ENCODE assay signal across 10 cellular contexts in the genomic region with DNA sequence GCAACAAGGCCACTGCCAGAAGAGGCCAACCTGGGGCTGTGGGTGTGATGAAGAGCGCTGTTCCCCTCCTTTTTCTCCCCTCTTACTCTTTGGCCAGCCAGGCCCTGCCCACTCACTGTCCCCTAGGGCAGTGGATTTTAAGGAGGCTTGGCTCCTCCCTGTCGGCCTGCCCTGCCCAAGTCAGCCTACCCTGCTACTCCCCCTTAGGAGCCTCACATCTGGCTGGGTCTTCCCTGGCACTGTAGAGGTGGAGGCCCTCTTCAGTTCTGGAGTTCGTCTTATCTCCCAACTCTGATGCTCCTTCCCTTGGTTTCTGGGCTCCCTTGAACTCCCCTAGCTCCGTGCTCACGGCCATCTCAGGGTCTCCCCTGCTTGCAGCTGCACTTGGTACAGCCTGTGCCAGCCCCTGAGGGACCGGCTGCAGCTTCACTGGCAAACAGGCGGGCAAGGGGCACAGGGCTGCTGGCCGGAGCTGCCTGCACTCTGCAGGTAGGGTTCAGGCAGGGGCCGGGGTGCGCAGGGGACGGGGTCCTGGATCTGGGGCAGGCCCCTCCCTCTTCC. TPM values are rescaled to one million over a fixed set of nuclear protein-coding genes. Genes with fewer than 3 reads are reported as not detected.
DNase-seq lines count a peak whose midpoint lies in the region; ATAC-seq and TF ChIP-seq lines count a peak whose summit lies in the region.
"Had no signal": no experiment of that assay in that cellular context is flagged by ENCODE, and none has a peak within 500 bp of the region (broad histone marks: within the 10 kb centered on the region; RNA-seq: fewer than 3 reads in every experiment).

No MANE protein-coding gene starts in this region.

- no peak for DNase-seq in CD4-positive, CD25-positive, alpha-beta regulatory T cell
- DNase-seq in dedifferentiated amniotic fluid mesenchymal stem cell (ENCODE audit: extremely low spot score) (peak; percentile 15), neuronal stem cell (ENCODE audit: low spot score) (no peak), DMS 273 treated with DMSO at 0.1 percent for 48 hours (lab: John Stamatoyannopoulos, UW) (no peak), NCI-H82 treated with DMSO at 0.1 percent for 48 hours (lab: John Stamatoyannopoulos, UW; ENCODE audit: unreplicated experiment) (no peak)
- DNase-seq: activated CD4-positive, alpha-beta T cell treated with anti-CD3 and anti-CD28 coated beads, Interleukin-2, amount 50 U/mL, for 1 hour; NCI-H524 treated with DMSO at 0.1 percent for 48 hours had no signal

- no peak overlapping the region for H3K4ac ChIP-seq in neuronal stem cell (ENCODE audit: low read length)

- no peak overlapping the region for H2AFZ ChIP-seq in neuronal stem cell (ENCODE audit: low read length)

- H4K91ac ChIP-seq in neuronal stem cell (ENCODE audit: low read depth, low read length, poor library complexity) = no peak overlapping the region

- CTCF ChIA-PET in HEK293 (lab: Yijun Ruan, JAX) = interaction anchor here (1.3 kb wide), 1 partner anchor 78 kb away, joined by 4 read pairs; no protein-coding TSS in a partner anchor

- H2BK15ac ChIP-seq in neuronal stem cell (ENCODE audit: low read length) = no peak overlapping the region

- H3K23ac ChIP-seq in neuronal stem cell (ENCODE audit: low read depth, low read length, poor library complexity) = peak overlapping the region; percentile 86

- POLR2A ChIA-PET in HEK293 (lab: Yijun Ruan, JAX) = interaction anchor here (1.1 kb wide), 1 partner anchor 9 kb away, joined by 4 read pairs; no protein-coding TSS in a partner anchor

- TF ChIP-seq CTCF in HEK293 (tag by site-specific recombination; IDR thresholded peaks at IDR 0.05) = no peak

- peaks cover 20% of the 10 kb centered on the region for H3K36me3 ChIP-seq in CD4-positive, CD25-positive, alpha-beta regulatory T cell (ENCODE audit: control insufficient read depth, insufficient read depth, low read length)
- H3K36me3 ChIP-seq in HEK293 (ENCODE audit: control insufficient read depth in 2 of 2, insufficient read depth in 1 of 2, low read length in 2 of 2) (peaks cover 4 to 37% of the 10 kb centered on the region in 2 experiments; a peak in 2 of 3 replicates), neuronal stem cell (replicated peaks in 1 of 2; ENCODE audit: control insufficient read depth in 2 of 2, insufficient read depth in 2 of 2, low read length in 2 of 2) (peaks cover 18 to 36% of the 10 kb centered on the region in 2 donors)

- WGBS in neuronal stem cell (ENCODE audit: extremely low coverage in 2 of 2, insufficient read length in 2 of 2, insufficient replicate concordance in 1 of 2), 2 donors = no CpG with 5 or more reads among the region's 11 CpGs

- H3K27ac ChIP-seq in CD4-positive, CD25-positive, alpha-beta regulatory T cell (ENCODE audit: insufficient read depth, low read length, poor library complexity, severe bottlenecking) = peak overlapping the region; percentile 28
- no peak overlapping the region for H3K27ac ChIP-seq in HEK293 (ENCODE audit: extremely low read depth, low read depth, low read length)
- no peak overlapping the region for H3K27ac ChIP-seq in neuronal stem cell (replicated peaks; ENCODE audit: low read length)

- peak overlapping the region; percentile 48 to 99 (median 80) for H3K4me3 Mint-ChIP-seq in CD4-positive, CD25-positive, alpha-beta regulatory T cell

- H3K4me1 ChIP-seq in CD4-positive, CD25-positive, alpha-beta regulatory T cell (ENCODE audit: control insufficient read depth, insufficient read depth, low read length, poor library complexity, severe bottlenecking) = peaks cover 54% of the 10 kb centered on the region
- H3K4me1 ChIP-seq in HEK293 (ENCODE audit: control insufficient read depth, insufficient read depth, low read length) (peaks cover 4% of the 10 kb centered on the region; the same call in 1 of the 2 replicates), neuronal stem cell (ENCODE audit: control insufficient read depth in 2 of 2, insufficient read depth in 1 of 2, low read depth in 1 of 2, low read length in 2 of 2) (peaks cover 15 to 33% of the 10 kb centered on the region in 2 donors)

- peaks cover 7 to 59% (median 32%) of the 10 kb centered on the region in 4 donors for H3K4me1 Mint-ChIP-seq in CD4-positive, CD25-positive, alpha-beta regulatory T cell

- H3K9ac ChIP-seq in neuronal stem cell (ENCODE audit: low read depth, low read length, poor library complexity) = peak overlapping the region; percentile 10

- H2BK12ac ChIP-seq in neuronal stem cell (ENCODE audit: low read length) = no peak overlapping the region

- no peak overlapping the region for H2BK120ac ChIP-seq in neuronal stem cell (ENCODE audit: low read depth, low read length)

- H3K14ac ChIP-seq in neuronal stem cell (ENCODE audit: low read length) = no peak overlapping the region

- H3K79me1 ChIP-seq in neuronal stem cell (ENCODE audit: low read depth, low read length) = peaks cover 16% of the 10 kb centered on the region

- no peak overlapping the region for H2AK5ac ChIP-seq in neuronal stem cell (ENCODE audit: low read depth, low read length)

- no peak for ATAC-seq in CD4-positive, CD25-positive, alpha-beta regulatory T cell (ENCODE audit: low read depth in 2 of 2)
- no peak for ATAC-seq in GM21367 (IDR thresholded peaks at IDR 0.05; ENCODE audit: unreplicated experiment)
- no peak for ATAC-seq in GM18909 (IDR thresholded peaks at IDR 0.05; ENCODE audit: poor library complexity, unreplicated experiment)

- no peaks in the 10 kb centered on the region for H3K9me3 ChIP-seq in CD4-positive, CD25-positive, alpha-beta regulatory T cell (ENCODE audit: control insufficient read depth in 2 of 2, low read length in 2 of 2)
- no peaks in the 10 kb centered on the region for H3K9me3 ChIP-seq in HEK293 (ENCODE audit: control insufficient read depth, insufficient read depth, low read depth, low read length)
- H3K9me3 ChIP-seq in neuronal stem cell (replicated peaks in 1 of 2; ENCODE audit: control insufficient read depth in 2 of 2, insufficient read depth in 1 of 2, low read depth in 1 of 2, low read length in 2 of 2) = no peaks in the 10 kb centered on the region

- H4K8ac ChIP-seq in neuronal stem cell (ENCODE audit: low read depth, low read length) = no peak overlapping the region

- peaks cover 16% of the 10 kb centered on the region for H3K36me3 Mint-ChIP-seq in CD4-positive, CD25-positive, alpha-beta regulatory T cell

- H2BK5ac ChIP-seq in neuronal stem cell (ENCODE audit: low read length) = peak overlapping the region; percentile 62

- peak overlapping the region; percentile 87 to 96 (median 88) for H3K27ac Mint-ChIP-seq in CD4-positive, CD25-positive, alpha-beta regulatory T cell

- H3K27me3 Mint-ChIP-seq in CD4-positive, CD25-positive, alpha-beta regulatory T cell = peaks cover 4% of the 10 kb centered on the region

- no peaks in the 10 kb centered on the region for H3K27me3 ChIP-seq in CD4-positive, CD25-positive, alpha-beta regulatory T cell (ENCODE audit: control insufficient read depth, insufficient read depth, low read length)
- no peaks in the 10 kb centered on the region for H3K27me3 ChIP-seq in neuronal stem cell (ENCODE audit: control insufficient read depth in 3 of 3, insufficient read depth in 3 of 3, low read depth in 1 of 3, low read length in 3 of 3)

- no peak overlapping the region for H3K4me2 ChIP-seq in neuronal stem cell (ENCODE audit: insufficient read depth, low read length, poor library complexity, severe bottlenecking)

- H3K18ac ChIP-seq in neuronal stem cell (ENCODE audit: low read length) = peak overlapping the region; percentile 30

- no peaks in the 10 kb centered on the region for H3K9me3 Mint-ChIP-seq in CD4-positive, CD25-positive, alpha-beta regulatory T cell

- H3K4me3 ChIP-seq in CD4-positive, CD25-positive, alpha-beta regulatory T cell (ENCODE audit: low read depth, low read length) = no peak overlapping the region
- no peak overlapping the region for H3K4me3 ChIP-seq in HEK293 (ENCODE audit: low read depth, low read length)
- H3K4me3 ChIP-seq in neuronal stem cell (ENCODE audit: low read length in 2 of 2) = no peak overlapping the region

RNA-seq across cellular contexts. Expression of a gene that starts 4.0 kb away (rescaled TPM):
- 203 TPM for total RNA-seq in CD4-positive, CD25-positive, alpha-beta regulatory T cell
- 10 to 100 TPM; 23.3 to 30.9 (median 26.7) TPM for polyA plus RNA-seq in CD4-positive, CD25-positive, alpha-beta regulatory T cell
- 36.2 TPM for polyA plus RNA-seq in neuronal stem cell (2013, experiment 1 of 2)
- polyA plus RNA-seq in neuronal stem cell (2013, experiment 2 of 2) = 34.6 TPM

RNA-seq across cellular contexts. Expression of a gene that starts 4.3 kb away (rescaled TPM):
- total RNA-seq in CD4-positive, CD25-positive, alpha-beta regulatory T cell = not detected
- under 1 TPM in 1 of 4 donors, not detected in 3; 0.40 TPM for polyA plus RNA-seq in CD4-positive, CD25-positive, alpha-beta regulatory T cell
- polyA plus RNA-seq in neuronal stem cell (2013, experiment 1 of 2) = not detected
- polyA plus RNA-seq in neuronal stem cell (2013, experiment 2 of 2) = not detected

RNA-seq across cellular contexts. Expression of a gene that starts 32.2 kb away (rescaled TPM):
- total RNA-seq in CD4-positive, CD25-positive, alpha-beta regulatory T cell = 14.4 TPM
- 10 to 100 TPM in 3 of 4 donors, 1 to 10 TPM in 1; 2.2 to 31.4 (median 17.6) TPM for polyA plus RNA-seq in CD4-positive, CD25-positive, alpha-beta regulatory T cell
- polyA plus RNA-seq in neuronal stem cell (2013, experiment 1 of 2) = 18.1 TPM
- polyA plus RNA-seq in neuronal stem cell (2013, experiment 2 of 2) = 18.1 TPM

RNA-seq across cellular contexts. Expression of a gene that starts 44.2 kb away (rescaled TPM):
- total RNA-seq in CD4-positive, CD25-positive, alpha-beta regulatory T cell = 36.2 TPM
- 10 to 100 TPM in 2 of 4 donors, 1 to 10 TPM in 2; 8.0 to 11.9 (median 10.4) TPM for polyA plus RNA-seq in CD4-positive, CD25-positive, alpha-beta regulatory T cell
- 54.2 TPM for polyA plus RNA-seq in neuronal stem cell (2013, experiment 1 of 2)
- polyA plus RNA-seq in neuronal stem cell (2013, experiment 2 of 2) = 51.8 TPM
